Comparison of ENCODE assay signal across 26 cellular contexts in genomic region chr3:120473389-120473788, GRCh38.
"Had no signal": no experiment of that assay in that cellular context is flagged by ENCODE, and none has a peak within 500 bp of the region (broad histone marks: within the 10 kb centered on the region; RNA-seq: fewer than 3 reads in every experiment).

No MANE protein-coding gene starts in this region.

- H3K9me3 Mint-ChIP-seq: activated naive CD4-positive, alpha-beta T cell treated with anti-CD3 and anti-CD28 coated beads, Interleukin-2, amount 50 U/mL, for 72 hours; activated naive CD8-positive, alpha-beta T cell treated with anti-CD3 and anti-CD28 coated beads, Interleukin-2, amount 50 U/mL, for 24 hours; activated T-cell treated with anti-CD3 and anti-CD28 coated beads, Interleukin-2, amount 50 U/mL, for 4 hours had no signal

- H3K27ac ChIP-seq: brain microvascular endothelial cell had no signal

- H3K36me3 ChIP-seq: brain microvascular endothelial cell, MG63 had no signal

- H3K4me3 Mint-ChIP-seq: activated CD4-positive, alpha-beta T cell treated with anti-CD3 and anti-CD28 coated beads, Interleukin-2, amount 10 ng/mL, durations not matched to agents 24 days and 14 days; activated CD8-positive, alpha-beta memory T cell treated with anti-CD3 and anti-CD28 coated beads, Interleukin-2, amount 10 ng/mL, durations not matched to agents 7 days and 5 days; activated naive CD8-positive, alpha-beta T cell treated with anti-CD3 and anti-CD28 coated beads, Interleukin-2, amount 50 U/mL, for 24 hours; activated T-cell treated with anti-CD3 and anti-CD28 coated beads, Interleukin-2, amount 50 U/mL, for 4 hours; T-helper 17 cell; WTC11 had no signal

- H3K27ac Mint-ChIP-seq: activated CD4-positive, alpha-beta T cell treated with anti-CD3 and anti-CD28 coated beads, Interleukin-2, amount 10 ng/mL, durations not matched to agents 24 days and 14 days; activated CD8-positive, alpha-beta memory T cell treated with anti-CD3 and anti-CD28 coated beads, Interleukin-2, amount 10 ng/mL, durations not matched to agents 7 days and 5 days; activated naive CD4-positive, alpha-beta T cell treated with anti-CD3 and anti-CD28 coated beads, Interleukin-2, amount 50 U/mL, for 72 hours; activated naive CD8-positive, alpha-beta T cell treated with anti-CD3 and anti-CD28 coated beads, Interleukin-2, amount 50 U/mL, for 24 hours; T-helper 17 cell; WTC11 had no signal

- H3K27me3 ChIP-seq: brain microvascular endothelial cell, MG63 had no signal

- H3K4me3 ChIP-seq: MG63 had no signal

- DNase-seq: activated CD4-positive, alpha-beta T cell treated with anti-CD3 and anti-CD28 coated beads, Interleukin-2, amount 10 ng/mL, durations not matched to agents 24 days and 14 days; activated CD4-positive, alpha-beta T cell treated with anti-CD3 and anti-CD28 coated beads, Interleukin-2, amount 50 U/mL, for 48 hours; activated CD4-positive, CD25-positive, alpha-beta regulatory T cell treated with anti-CD3 and anti-CD28 coated beads, Interleukin-2, amount 50 U/mL, for 72 hours; activated CD8-positive, alpha-beta memory T cell treated with anti-CD3 and anti-CD28 coated beads, Interleukin-2, amount 10 ng/mL, durations not matched to agents 7 days and 5 days; activated effector memory CD4-positive, alpha-beta T cell treated with anti-CD3 and anti-CD28 coated beads, Interleukin-2, amount 50 U/mL, for 16 hours; activated naive CD4-positive, alpha-beta T cell treated with Interleukin-2 at 50 U/mL for 16 hours; activated naive CD8-positive, alpha-beta T cell treated with anti-CD3 and anti-CD28 coated beads, Interleukin-2, amount 50 U/mL, for 24 hours; activated T-cell treated with anti-CD3 and anti-CD28 coated beads, Interleukin-2, amount 50 U/mL, for 4 hours; amygdala; brain microvascular endothelial cell; cerebellar nuclear complex; MG63; MV-4-11; NCI-H1092 treated with DMSO at 0.1 percent for 48 hours; NCI-H1417 treated with DMSO at 0.1 percent for 48 hours; NCI-H1694 treated with DMSO at 0.1 percent for 48 hours; NCI-H2029 treated with DMSO at 0.1 percent for 48 hours; NCI-H345; NCI-H510A; NCI-H526 treated with DMSO at 0.1 percent for 48 hours; NCI-H82; SIG-M5; T-helper 17 cell; T-helper 9 cell had no signal

- H3K4me1 Mint-ChIP-seq: activated CD4-positive, alpha-beta T cell treated with anti-CD3 and anti-CD28 coated beads, Interleukin-2, amount 10 ng/mL, durations not matched to agents 24 days and 14 days; activated CD8-positive, alpha-beta memory T cell treated with anti-CD3 and anti-CD28 coated beads, Interleukin-2, amount 10 ng/mL, durations not matched to agents 7 days and 5 days; activated naive CD8-positive, alpha-beta T cell treated with anti-CD3 and anti-CD28 coated beads, Interleukin-2, amount 50 U/mL, for 24 hours; T-helper 17 cell had no signal

- H3K36me3 Mint-ChIP-seq: activated CD8-positive, alpha-beta memory T cell treated with anti-CD3 and anti-CD28 coated beads, Interleukin-2, amount 10 ng/mL, durations not matched to agents 7 days and 5 days; activated naive CD4-positive, alpha-beta T cell treated with anti-CD3 and anti-CD28 coated beads, Interleukin-2, amount 50 U/mL, for 72 hours had no signal
